15 cellular contexts compared by ENCODE assay signal in the genomic region with DNA sequence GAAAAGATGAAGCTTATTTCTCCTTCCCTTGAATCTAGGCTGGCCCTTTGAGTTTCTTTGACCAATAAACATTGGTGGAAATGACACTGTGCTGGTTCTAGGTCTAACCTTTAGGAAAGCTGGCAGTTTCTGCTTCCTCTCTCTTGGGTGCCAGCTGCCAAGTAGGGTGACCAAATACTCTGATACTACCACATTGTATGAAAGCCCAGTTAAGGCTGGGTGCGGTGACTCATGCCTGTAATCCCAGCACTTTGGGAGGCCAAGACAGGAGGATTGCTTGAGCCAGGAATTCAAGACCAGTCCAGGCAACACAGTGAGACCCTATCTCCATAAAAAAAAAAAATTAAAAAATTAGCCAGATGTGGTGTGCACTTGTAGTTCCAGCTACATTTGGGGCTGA.
DNase-seq lines count a peak whose midpoint lies in the region; ATAC-seq and TF ChIP-seq lines count a peak whose summit lies in the region.
"Had no signal": no experiment of that assay in that cellular context is flagged by ENCODE, and none has a peak within 500 bp of the region (broad histone marks: within the 10 kb centered on the region; RNA-seq: fewer than 3 reads in every experiment).

No MANE protein-coding gene starts in this region.

- intact Hi-C loops in MCF 10A (cut with micrococcal nuclease): no loop called here
- intact Hi-C loops in breast epithelium (cut with DNase I; ENCODE audit: low total_unique reads): no loop called here
- intact Hi-C loops in mammary epithelial cell (cut with micrococcal nuclease): loop anchor here (5.0 kb wide), 1 partner anchor 357 kb away; no protein-coding TSS in a partner anchor
- intact Hi-C loops in lower lobe of right lung (cut with DNase I): no loop called here

- H3K27ac Mint-ChIP-seq in MCF 10A (ENCODE audit: low read depth, unreplicated experiment) (no peak overlapping the region), osteocyte (ENCODE audit: unreplicated experiment) (no peak overlapping the region), chondrocyte (ENCODE audit: unreplicated experiment) (no peak overlapping the region)
- H3K27ac Mint-ChIP-seq: CD8-positive, alpha-beta memory T cell had no signal

- CTCF ChIA-PET in MCF 10A (lab: Yijun Ruan, JAX) (interaction anchor here (0.6 kb wide), 1 partner anchor 268 kb away, joined by 3 read pairs; no protein-coding TSS in a partner anchor), mammary epithelial cell (lab: Charles Lee; ENCODE audit: low non-redundant PET) (no interaction called here)

- no peak for ATAC-seq in lower lobe of right lung
- ATAC-seq: HepG2 had no signal

- peak; percentile 39 for DNase-seq in MCF 10A (ENCODE audit: unreplicated experiment)
- DNase-seq in breast epithelium (ENCODE audit: low spot score in 2 of 2): no peak
- DNase-seq in mammary epithelial cell: peak; percentile 9
- peak; percentile 34 for DNase-seq in osteocyte (ENCODE audit: extremely low spot score, unreplicated experiment)
- no peak for DNase-seq in chondrocyte (ENCODE audit: low spot score)
- DNase-seq in lower lobe of right lung: no peak
- no peak for DNase-seq in NOMO-1 (lab: John Stamatoyannopoulos, UW; ENCODE audit: unreplicated experiment in 2 of 2)
- DNase-seq: 8988T; AML-193; CD8-positive, alpha-beta memory T cell; DMS53; GM23248; H7 had no signal

- no peaks in the 10 kb centered on the region for H3K36me3 Mint-ChIP-seq in MCF 10A (ENCODE audit: insufficient read depth, unreplicated experiment)
- no peaks in the 10 kb centered on the region for H3K36me3 Mint-ChIP-seq in osteocyte (ENCODE audit: unreplicated experiment)
- no peaks in the 10 kb centered on the region for H3K36me3 Mint-ChIP-seq in chondrocyte (ENCODE audit: low read depth)
- H3K36me3 Mint-ChIP-seq: CD8-positive, alpha-beta memory T cell had no signal

- H3K4me2 ChIP-seq in mammary epithelial cell (ENCODE audit: insufficient read depth, low read depth, low read length): no peak overlapping the region
- H3K4me2 ChIP-seq: BLaER1 had no signal

- dilution Hi-C loops in mammary epithelial cell (cut with HindIII; ENCODE audit: low sequenced_read_pairs): loop anchor here (5.0 kb wide), 2 partner anchors 48 to 92 kb away; no protein-coding TSS in a partner anchor

- POLR2A ChIA-PET in MCF 10A (lab: Yijun Ruan, JAX): interaction anchor here (0.7 kb wide), 1 partner anchor 391 kb away, joined by 5 read pairs; no protein-coding TSS in a partner anchor

- H3K4me1 Mint-ChIP-seq in MCF 10A (ENCODE audit: insufficient read depth, unreplicated experiment): peaks cover 25% of the 10 kb centered on the region
- H3K4me1 Mint-ChIP-seq in osteocyte (ENCODE audit: unreplicated experiment): peaks cover 7% of the 10 kb centered on the region
- peaks cover 29% of the 10 kb centered on the region for H3K4me1 Mint-ChIP-seq in chondrocyte (ENCODE audit: low read depth)
- H3K4me1 Mint-ChIP-seq: CD8-positive, alpha-beta memory T cell had no signal

- H3K4me3 ChIP-seq in breast epithelium (no peak overlapping the region), mammary epithelial cell (replicated peaks in 1 of 3; ENCODE audit: insufficient read depth in 1 of 3, low read depth in 2 of 3, low read length in 3 of 3) (no peak overlapping the region), lower lobe of right lung (no peak overlapping the region)
- H3K4me3 ChIP-seq: BLaER1, GM23248 had no signal

- H4K20me1 ChIP-seq in mammary epithelial cell (ENCODE audit: insufficient read depth, low read length): no peaks in the 10 kb centered on the region
- H4K20me1 ChIP-seq: BLaER1 had no signal

- BruUV-seq in MCF 10A (replicated peaks; lab: Mats Ljungman, UMichigan) (no TSS peak), mammary epithelial cell (replicated peaks; lab: Mats Ljungman, UMichigan) (no TSS peak)

- no peak overlapping the region for H3K9ac ChIP-seq in mammary epithelial cell (ENCODE audit: insufficient read depth, low read length)
- H3K9ac ChIP-seq: BLaER1, GM23248 had no signal

- no peak overlapping the region for H3K27ac ChIP-seq in breast epithelium
- no peak overlapping the region for H3K27ac ChIP-seq in mammary epithelial cell (ENCODE audit: insufficient read depth, low read depth, low read length)
- no peak overlapping the region for H3K27ac ChIP-seq in lower lobe of right lung
- H3K27ac ChIP-seq: BLaER1, GM23248 had no signal

- H3K4me1 ChIP-seq in breast epithelium: no peaks in the 10 kb centered on the region
- H3K4me1 ChIP-seq in mammary epithelial cell (ENCODE audit: insufficient read depth, low read length): peaks cover 19% of the 10 kb centered on the region
- no peaks in the 10 kb centered on the region for H3K4me1 ChIP-seq in lower lobe of right lung
- H3K4me1 ChIP-seq: BLaER1 had no signal

- WGBS in mammary epithelial cell (ENCODE audit: low coverage, missing lambda C conversion rate): no CpG with 5 or more reads among the region's 1 CpG

- no peaks in the 10 kb centered on the region for H3K9me3 Mint-ChIP-seq in MCF 10A (ENCODE audit: unreplicated experiment)
- no peaks in the 10 kb centered on the region for H3K9me3 Mint-ChIP-seq in osteocyte (ENCODE audit: unreplicated experiment)
- no peaks in the 10 kb centered on the region for H3K9me3 Mint-ChIP-seq in chondrocyte (ENCODE audit: low read depth)

- in situ Hi-C loops in mammary epithelial cell (cut with MboI; ENCODE audit: low sequenced_read_pairs in 2 of 2): no loop called here

- TF ChIP-seq POLR2A in breast epithelium (IDR thresholded peaks at IDR 0.05): no peak

- H3K4me3 Mint-ChIP-seq in MCF 10A (ENCODE audit: unreplicated experiment) (no peak overlapping the region), osteocyte (ENCODE audit: unreplicated experiment) (no peak overlapping the region), chondrocyte (ENCODE audit: unreplicated experiment) (no peak overlapping the region)
- H3K4me3 Mint-ChIP-seq: CD8-positive, alpha-beta memory T cell had no signal

- H3K27me3 Mint-ChIP-seq in MCF 10A (ENCODE audit: insufficient read depth, unreplicated experiment): no peaks in the 10 kb centered on the region
- no peaks in the 10 kb centered on the region for H3K27me3 Mint-ChIP-seq in osteocyte (ENCODE audit: unreplicated experiment)
- no peaks in the 10 kb centered on the region for H3K27me3 Mint-ChIP-seq in chondrocyte (ENCODE audit: low read depth)

- H3K79me2 ChIP-seq in mammary epithelial cell (ENCODE audit: insufficient read depth, low read length): no peaks in the 10 kb centered on the region

- no peaks in the 10 kb centered on the region for H3K36me3 ChIP-seq in breast epithelium
- no peaks in the 10 kb centered on the region for H3K36me3 ChIP-seq in mammary epithelial cell (ENCODE audit: insufficient read depth, low read length)
- no peaks in the 10 kb centered on the region for H3K36me3 ChIP-seq in lower lobe of right lung
- H3K36me3 ChIP-seq: BLaER1 had no signal

- no peaks in the 10 kb centered on the region for H3K27me3 ChIP-seq in breast epithelium
- no peaks in the 10 kb centered on the region for H3K27me3 ChIP-seq in mammary epithelial cell (ENCODE audit: insufficient read depth, low read length)
- H3K27me3 ChIP-seq in lower lobe of right lung (ENCODE audit: low read depth): no peaks in the 10 kb centered on the region
- H3K27me3 ChIP-seq: BLaER1 had no signal

- no peak overlapping the region for H2AFZ ChIP-seq in mammary epithelial cell (ENCODE audit: low read depth, low read length)
- H2AFZ ChIP-seq: GM23248 had no signal

- H3K9me3 ChIP-seq in breast epithelium: no peaks in the 10 kb centered on the region
- H3K9me3 ChIP-seq in mammary epithelial cell (replicated peaks; ENCODE audit: insufficient read depth, low read length): no peaks in the 10 kb centered on the region
- H3K9me3 ChIP-seq in lower lobe of right lung: no peaks in the 10 kb centered on the region
- H3K9me3 ChIP-seq: BLaER1 had no signal

- TF ChIP-seq CTCF in MCF 10A (IDR thresholded peaks at IDR 0.05; ENCODE audit: unreplicated experiment): no peak
- TF ChIP-seq CTCF in breast epithelium (IDR thresholded peaks at IDR 0.05): no peak
- TF ChIP-seq CTCF in mammary epithelial cell (conservative IDR thresholded peaks at IDR 0.05 in 1 of 2, IDR thresholded peaks at IDR 0.05 in 1 of 2; ENCODE audit: extremely low read depth in 1 of 2, insufficient read depth in 1 of 2, low read depth in 1 of 2, low read length in 2 of 2): no peak
- TF ChIP-seq CTCF in osteocyte (IDR thresholded peaks at IDR 0.05): no peak
- no peak for TF ChIP-seq CTCF in chondrocyte (IDR thresholded peaks at IDR 0.05)
- no peak for TF ChIP-seq CTCF in lower lobe of right lung (IDR thresholded peaks at IDR 0.05)

Comparison
In these comparisons a context has a peak if more than half of its experiments do, and no peak if none do; other contexts are left out.
1. DNase-seq: peak in MCF 10A (single experiment), mammary epithelial cell (single experiment) and osteocyte (single experiment); none in breast epithelium (0 of 2), chondrocyte (single experiment), lower lobe of right lung (single experiment) and NOMO-1 (0 of 2).